In the genomic region with DNA sequence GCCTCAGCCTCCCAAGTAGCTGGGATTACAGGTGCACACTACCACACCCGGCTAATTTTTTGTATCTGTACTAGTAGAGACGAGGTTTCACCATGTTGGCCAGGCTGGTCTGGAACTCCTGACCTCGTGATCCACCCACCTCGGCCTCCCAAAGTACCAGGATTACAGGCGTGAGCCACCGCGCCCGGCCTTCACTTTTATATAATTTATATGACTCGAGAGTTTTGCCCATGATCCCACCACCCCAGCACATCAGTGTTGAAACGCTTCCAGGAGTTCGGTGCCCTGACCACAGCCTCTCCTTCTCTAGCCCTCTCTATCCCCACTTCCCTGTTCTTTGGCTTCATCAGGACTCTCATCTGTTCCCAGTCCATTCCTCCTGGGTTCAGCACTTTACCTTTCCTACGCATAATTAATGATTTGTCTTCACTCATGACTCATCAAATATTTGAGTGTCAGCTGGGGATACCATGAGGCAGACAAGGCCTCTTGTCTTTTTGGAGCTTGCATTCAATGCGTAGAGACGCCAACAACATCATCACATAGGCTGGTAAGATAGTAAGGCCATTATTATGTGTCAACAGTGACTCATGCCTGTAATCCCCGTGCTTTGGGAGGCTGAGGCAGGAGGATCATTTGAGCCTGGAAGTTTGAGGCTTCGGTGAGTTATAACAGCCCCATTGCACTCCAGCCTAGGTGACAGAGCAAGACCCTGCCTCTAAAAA, we compare ENCODE assay signal across 8 cellular contexts. TPM values are rescaled to one million over a fixed set of nuclear protein-coding genes. Genes with fewer than 3 reads are reported as not detected.
DNase-seq lines count a peak whose midpoint lies in the region; ATAC-seq and TF ChIP-seq lines count a peak whose summit lies in the region.

No MANE protein-coding gene starts in this region.

- no peaks in the 10 kb centered on the region for H3K27me3 Mint-ChIP-seq in central memory CD8-positive, alpha-beta T cell

- no peak overlapping the region for H2AFZ ChIP-seq in neural cell (ENCODE audit: low read depth, low read length)

- no peaks in the 10 kb centered on the region for H3K9me3 Mint-ChIP-seq in central memory CD8-positive, alpha-beta T cell

- no peak overlapping the region for H3K27ac ChIP-seq in DOHH2 (ENCODE audit: low read depth, low read length)
- peak overlapping the region; percentile 96 for H3K27ac ChIP-seq in neural cell (ENCODE audit: low read length)

- H3K4me3 ChIP-seq in DOHH2 (ENCODE audit: low read length) (peak overlapping the region; percentile 96), neural cell (ENCODE audit: low read length) (peak overlapping the region; percentile 81)

- peak overlapping the region; percentile 99 for H3K27ac Mint-ChIP-seq in central memory CD8-positive, alpha-beta T cell (ENCODE audit: low read depth)

- peaks cover 30% of the 10 kb centered on the region for H3K4me1 Mint-ChIP-seq in central memory CD8-positive, alpha-beta T cell

- H3K9me3 ChIP-seq in DOHH2 (ENCODE audit: control insufficient read depth, insufficient read depth, low read length), result no peaks in the 10 kb centered on the region
- H3K9me3 ChIP-seq in neural cell (ENCODE audit: low read length), result no peaks in the 10 kb centered on the region

- no peak for ATAC-seq in central memory CD8-positive, alpha-beta T cell (replicated peaks; ENCODE audit: extremely low read depth, poor library complexity, severe bottlenecking)

- TF ChIP-seq RAD21 in neural cell (conservative IDR thresholded peaks at IDR 0.05), result no peak

- peak overlapping the region; percentile 77 for H3K4me2 ChIP-seq in DOHH2 (ENCODE audit: low read length)
- H3K4me2 ChIP-seq in neural cell (ENCODE audit: low read length), result peak overlapping the region; percentile 94

- no peak for TF ChIP-seq EP300 in neural cell (conservative IDR thresholded peaks at IDR 0.05; ENCODE audit: poor library complexity, severe bottlenecking)

- no peaks in the 10 kb centered on the region for H3K27me3 ChIP-seq in DOHH2 (ENCODE audit: control insufficient read depth, low read length)
- H3K27me3 ChIP-seq in neural cell (ENCODE audit: insufficient read depth, low read depth, low read length), result no peaks in the 10 kb centered on the region

- H3K79me2 ChIP-seq in DOHH2 (ENCODE audit: control insufficient read depth, low read length), result peaks cover 44% of the 10 kb centered on the region
- H3K79me2 ChIP-seq in neural cell (replicated peaks; ENCODE audit: insufficient read depth, low read length), result peaks cover 11% of the 10 kb centered on the region

- TF ChIP-seq CTCF in DOHH2 (IDR thresholded peaks at IDR 0.05; ENCODE audit: low read depth, low read length, poor library complexity, severe bottlenecking) (no peak), neural cell (IDR thresholded peaks at IDR 0.05; ENCODE audit: poor library complexity, severe bottlenecking) (no peak)

- no peaks in the 10 kb centered on the region for H4K20me1 ChIP-seq in DOHH2 (ENCODE audit: control insufficient read depth, insufficient read depth, low read depth, low read length)
- H4K20me1 ChIP-seq in neural cell (ENCODE audit: insufficient read depth), result no peaks in the 10 kb centered on the region

- H3K9me2 ChIP-seq in DOHH2 (replicated peaks; ENCODE audit: control insufficient read depth, low read length), result no peaks in the 10 kb centered on the region
- no peaks in the 10 kb centered on the region for H3K9me2 ChIP-seq in neural cell (ENCODE audit: insufficient read depth, low read length)

- H3K36me3 ChIP-seq in DOHH2 (ENCODE audit: control insufficient read depth, low read length), result peaks cover 38% of the 10 kb centered on the region
- H3K36me3 ChIP-seq in neural cell (ENCODE audit: insufficient read depth, low read length), result no peaks in the 10 kb centered on the region

- H3K36me3 Mint-ChIP-seq in central memory CD8-positive, alpha-beta T cell (ENCODE audit: insufficient read depth), result peaks cover 13% of the 10 kb centered on the region

- DNase-seq in NCI-H69 (lab: John Stamatoyannopoulos, UW) (peak; percentile 23), mucosa of gallbladder (ENCODE audit: low spot score) (no peak), LoVo (ENCODE audit: low spot score) (no peak), iPS-NIHi11 (ENCODE audit: low spot score) (no peak), NCI-H2029 (lab: John Stamatoyannopoulos, UW) (no peak)
- DNase-seq in central memory CD8-positive, alpha-beta T cell (ENCODE audit: low spot score in 2 of 2), result no peak

- H3F3A ChIP-seq in DOHH2 (ENCODE audit: control insufficient read depth, insufficient read depth) (peaks cover 5% of the 10 kb centered on the region; the same call in 1 of the 2 replicates), neural cell (ENCODE audit: insufficient read depth, low read length, poor library complexity, severe bottlenecking) (no peaks in the 10 kb centered on the region)

- peak overlapping the region; percentile 89 for H3K9ac ChIP-seq in neural cell (ENCODE audit: low read length)

- H3K4me1 ChIP-seq in DOHH2 (ENCODE audit: control insufficient read depth, low read length), result peaks cover 13% of the 10 kb centered on the region

- H3K4me3 Mint-ChIP-seq in central memory CD8-positive, alpha-beta T cell, result peak overlapping the region; percentile 96

TF ChIP-seq in neural cell, 6 proteins besides CTCF, POLR2A, EP300 and RAD21:
- TF ChIP-seq SMC3 (conservative IDR thresholded peaks at IDR 0.05; ENCODE audit: poor library complexity) (no peak), EZH2 (IDR thresholded peaks at IDR 0.05; ENCODE audit: borderline replicate concordance, insufficient read depth, low read length, poor library complexity, severe bottlenecking) (no peak), TAF1 (IDR thresholded peaks at IDR 0.05; ENCODE audit: low read depth) (no peak), MXI1 (conservative IDR thresholded peaks at IDR 0.05; ENCODE audit: poor library complexity, severe bottlenecking) (no peak)
- TF ChIP-seq, protein P1, sequence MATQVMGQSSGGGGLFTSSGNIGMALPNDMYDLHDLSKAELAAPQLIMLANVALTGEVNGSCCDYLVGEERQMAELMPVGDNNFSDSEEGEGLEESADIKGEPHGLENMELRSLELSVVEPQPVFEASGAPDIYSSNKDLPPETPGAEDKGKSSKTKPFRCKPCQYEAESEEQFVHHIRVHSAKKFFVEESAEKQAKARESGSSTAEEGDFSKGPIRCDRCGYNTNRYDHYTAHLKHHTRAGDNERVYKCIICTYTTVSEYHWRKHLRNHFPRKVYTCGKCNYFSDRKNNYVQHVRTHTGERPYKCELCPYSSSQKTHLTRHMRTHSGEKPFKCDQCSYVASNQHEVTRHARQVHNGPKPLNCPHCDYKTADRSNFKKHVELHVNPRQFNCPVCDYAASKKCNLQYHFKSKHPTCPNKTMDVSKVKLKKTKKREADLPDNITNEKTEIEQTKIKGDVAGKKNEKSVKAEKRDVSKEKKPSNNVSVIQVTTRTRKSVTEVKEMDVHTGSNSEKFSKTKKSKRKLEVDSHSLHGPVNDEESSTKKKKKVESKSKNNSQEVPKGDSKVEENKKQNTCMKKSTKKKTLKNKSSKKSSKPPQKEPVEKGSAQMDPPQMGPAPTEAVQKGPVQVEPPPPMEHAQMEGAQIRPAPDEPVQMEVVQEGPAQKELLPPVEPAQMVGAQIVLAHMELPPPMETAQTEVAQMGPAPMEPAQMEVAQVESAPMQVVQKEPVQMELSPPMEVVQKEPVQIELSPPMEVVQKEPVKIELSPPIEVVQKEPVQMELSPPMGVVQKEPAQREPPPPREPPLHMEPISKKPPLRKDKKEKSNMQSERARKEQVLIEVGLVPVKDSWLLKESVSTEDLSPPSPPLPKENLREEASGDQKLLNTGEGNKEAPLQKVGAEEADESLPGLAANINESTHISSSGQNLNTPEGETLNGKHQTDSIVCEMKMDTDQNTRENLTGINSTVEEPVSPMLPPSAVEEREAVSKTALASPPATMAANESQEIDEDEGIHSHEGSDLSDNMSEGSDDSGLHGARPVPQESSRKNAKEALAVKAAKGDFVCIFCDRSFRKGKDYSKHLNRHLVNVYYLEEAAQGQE (IDR thresholded peaks at IDR 0.05; ENCODE audit: borderline replicate concordance), result no peak
TF ChIP-seq in neural cell: peak in this region for 0.

RNA-seq across cellular contexts. Expression of a gene that starts 1.4 kb away (rescaled TPM):
- 97.0 and 98.7 TPM in 2 replicates for polyA plus RNA-seq in neural cell
- 37.4 and 45.3 TPM in 2 replicates for polyA minus RNA-seq in neural cell
- total RNA-seq in mucosa of gallbladder, result 43.4 TPM

RNA-seq across cellular contexts. Expression of a gene that starts 20.3 kb away (rescaled TPM):
- polyA plus RNA-seq in neural cell, result 13.7 and 16.2 TPM in 2 replicates
- polyA minus RNA-seq in neural cell, result 17.0 and 17.6 TPM in 2 replicates
- total RNA-seq in mucosa of gallbladder, result 25.0 TPM

RNA-seq across cellular contexts. Expression of a gene that starts 27.8 kb away (rescaled TPM):
- 1.9 and 2.5 TPM in 2 replicates for polyA plus RNA-seq in neural cell
- polyA minus RNA-seq in neural cell, result 0.73 and 0.81 TPM in 2 replicates
- 3.0 TPM for total RNA-seq in mucosa of gallbladder

RNA-seq across cellular contexts. Expression of a gene that starts 33.7 kb away (rescaled TPM):
- 16.8 and 27.3 TPM in 2 replicates for polyA plus RNA-seq in neural cell
- 2.2 and 3.4 TPM in 2 replicates for polyA minus RNA-seq in neural cell
- total RNA-seq in mucosa of gallbladder, result 7.6 TPM
